In genomic region chr9:135480942-135481315, GRCh38 we compare ENCODE assay signal across 8 cellular contexts. TPM values are rescaled to one million over a fixed set of nuclear protein-coding genes. Genes with fewer than 3 reads are reported as not detected.
DNase-seq lines count a peak whose midpoint lies in the region; ATAC-seq, FAIRE-seq and TF ChIP-seq lines count a peak whose summit lies in the region.

No MANE protein-coding gene starts in this region.

- TF ChIP-seq POLR2A in stomach (IDR thresholded peaks at IDR 0.05) = no peak

- H3K4me3 Mint-ChIP-seq in T-helper 2 cell treated with Interferon-gamma antibody and Interleukin-4, amounts not matched to agents 5 μg/mL and 100 μg/mL, for 36 hours = peak overlapping the region; percentile 32
- peak overlapping the region; percentile 78 for H3K4me3 Mint-ChIP-seq in astrocyte (ENCODE audit: unreplicated experiment)

- peak overlapping the region; percentile 88 for H2AFZ ChIP-seq in astrocyte (ENCODE audit: low read depth, low read length)

- H3K36me3 ChIP-seq in astrocyte (ENCODE audit: insufficient read depth, low read length) (no peaks in the 10 kb centered on the region), kidney (ENCODE audit: control insufficient read depth in 1 of 2, insufficient read depth in 2 of 2, low read length in 2 of 2) (peaks cover 3 to 12% of the 10 kb centered on the region in 2 donors), stomach (peaks cover 19 to 29% (median 27%) of the 10 kb centered on the region in 4 donors)

- H3K9me3 ChIP-seq in astrocyte (ENCODE audit: insufficient read depth, low read depth, low read length) = no peaks in the 10 kb centered on the region
- no peaks in the 10 kb centered on the region for H3K9me3 ChIP-seq in kidney (ENCODE audit: control insufficient read depth in 1 of 2, low read length in 2 of 2)
- H3K9me3 ChIP-seq in stomach = no peaks in the 10 kb centered on the region

- DNase-seq in T-helper 2 cell treated with Interferon-gamma antibody and Interleukin-4, amounts not matched to agents 5 μg/mL and 100 μg/mL, for 36 hours (ENCODE audit: low spot score) = no peak
- DNase-seq in T-helper 2 cell (no peak), astrocyte (ENCODE audit: low read depth) (no peak), kidney (no peak), stomach (no peak), urothelium cell line (ENCODE audit: low spot score) (no peak)

- peaks cover 44% of the 10 kb centered on the region for H3K27me3 Mint-ChIP-seq in T-helper 2 cell treated with Interferon-gamma antibody and Interleukin-4, amounts not matched to agents 5 μg/mL and 100 μg/mL, for 36 hours (ENCODE audit: low read depth)
- H3K27me3 Mint-ChIP-seq in astrocyte (ENCODE audit: low read depth, unreplicated experiment) = no peaks in the 10 kb centered on the region

- FAIRE-seq in astrocyte (lab: Jason Lieb, UNC) = no peak
- no peak for FAIRE-seq in kidney (lab: Jason Lieb, UNC)
- FAIRE-seq in urothelium cell line (lab: Jason Lieb, UNC) = no peak

- intact Hi-C loops in kidney (cut with DNase I) (no loop called here), stomach (cut with DNase I; ENCODE audit: low total_unique reads) (no loop called here)

- H3K4me1 Mint-ChIP-seq in T-helper 2 cell treated with Interferon-gamma antibody and Interleukin-4, amounts not matched to agents 5 μg/mL and 100 μg/mL, for 36 hours (ENCODE audit: low read depth) = peaks cover 2% of the 10 kb centered on the region
- H3K4me1 Mint-ChIP-seq in astrocyte (ENCODE audit: low read depth, unreplicated experiment) = no peaks in the 10 kb centered on the region

- 26 to 44% (median 29%) methylated on average over 6 to 11 of the region's 11 CpGs for WGBS in stomach, 5 donors

- no peaks in the 10 kb centered on the region for H3K9me3 Mint-ChIP-seq in T-helper 2 cell treated with Interferon-gamma antibody and Interleukin-4, amounts not matched to agents 5 μg/mL and 100 μg/mL, for 36 hours
- H3K9me3 Mint-ChIP-seq in astrocyte (ENCODE audit: unreplicated experiment) = no peaks in the 10 kb centered on the region

- H3K4me1 ChIP-seq in astrocyte (ENCODE audit: insufficient read depth, low read length) (no peaks in the 10 kb centered on the region), kidney (ENCODE audit: control insufficient read depth in 1 of 2, insufficient read depth in 1 of 2, low read depth in 1 of 2, low read length in 2 of 2) (peaks cover 0 to 13% of the 10 kb centered on the region in 2 donors), stomach (peaks cover 10 to 32% (median 27%) of the 10 kb centered on the region in 4 donors)

- peak overlapping the region; percentile 75 for H3K9ac ChIP-seq in astrocyte (ENCODE audit: low read length)
- H3K9ac ChIP-seq in kidney (ENCODE audit: low read length in 2 of 2) = peak overlapping the region in 1 of 2 donors; percentile 51

- peak overlapping the region; percentile 97 for H3K4me2 ChIP-seq in astrocyte (ENCODE audit: low read length)

- H3K27me3 ChIP-seq in astrocyte (ENCODE audit: insufficient read depth, low read length) = no peaks in the 10 kb centered on the region
- peaks cover 0 to 4% (median 0%) of the 10 kb centered on the region in 3 donors for H3K27me3 ChIP-seq in stomach

- no peak overlapping the region for H3K27ac ChIP-seq in astrocyte (ENCODE audit: low read depth, low read length)
- peak overlapping the region; percentile 72 to 80 for H3K27ac ChIP-seq in kidney (ENCODE audit: low read depth in 2 of 2, low read length in 2 of 2)
- peak overlapping the region in 4 of 5 donors; percentile 74 to 93 (median 86) for H3K27ac ChIP-seq in stomach

- H4K20me1 ChIP-seq in astrocyte (ENCODE audit: insufficient read depth, low read length) = peaks cover 6% of the 10 kb centered on the region

- no peak for ATAC-seq in HG03439 (IDR thresholded peaks at IDR 0.05; ENCODE audit: unreplicated experiment)
- no peak for ATAC-seq in GM21528 (IDR thresholded peaks at IDR 0.05; ENCODE audit: low FRiP score, unreplicated experiment)

- no peaks in the 10 kb centered on the region for H3K79me2 ChIP-seq in astrocyte (ENCODE audit: insufficient read depth, low read length)

- TF ChIP-seq CTCF in astrocyte (IDR thresholded peaks at IDR 0.05; ENCODE audit: insufficient read depth, low read depth, low read length) = no peak
- TF ChIP-seq CTCF in kidney (IDR thresholded peaks at IDR 0.05; ENCODE audit: borderline replicate concordance, extremely low read depth, insufficient read depth) = no peak
- no peak for TF ChIP-seq CTCF in stomach (IDR thresholded peaks at IDR 0.05)

- no peak overlapping the region for H3K27ac Mint-ChIP-seq in T-helper 2 cell treated with Interferon-gamma antibody and Interleukin-4, amounts not matched to agents 5 μg/mL and 100 μg/mL, for 36 hours
- no peak overlapping the region for H3K27ac Mint-ChIP-seq in astrocyte (ENCODE audit: unreplicated experiment)

- H3K36me3 Mint-ChIP-seq in T-helper 2 cell treated with Interferon-gamma antibody and Interleukin-4, amounts not matched to agents 5 μg/mL and 100 μg/mL, for 36 hours (ENCODE audit: low read depth) = no peaks in the 10 kb centered on the region
- H3K36me3 Mint-ChIP-seq in astrocyte (ENCODE audit: low read depth, unreplicated experiment) = peaks cover 9% of the 10 kb centered on the region

- TF ChIP-seq EP300 in stomach (IDR thresholded peaks at IDR 0.05) = no peak

- H3K4me3 ChIP-seq in astrocyte (ENCODE audit: insufficient read depth, low read depth, low read length) (peak overlapping the region; percentile 69), kidney (ENCODE audit: low read length in 2 of 2) (peak overlapping the region; percentile 71 to 79), stomach (peak overlapping the region; percentile 75 to 95 (median 86))

RNA-seq across cellular contexts. Expression of gene PPP1R26, which starts 1.3 kb away (rescaled TPM):
- total RNA-seq in astrocyte (10.6 and 11.3 TPM in 2 replicates), kidney (22.0 TPM), stomach (10 to 100 TPM; 11.6 to 22.8 (median 15.4) TPM)
- polyA plus RNA-seq in kidney (ENCODE audit: insufficient read depth, low read depth, low replicate concordance) (10.2 TPM), stomach (1 to 10 TPM; 5.3 to 7.4 (median 6.8) TPM)

RNA-seq across cellular contexts. Expression of gene MRPS2, which starts 19.6 kb away (rescaled TPM):
- total RNA-seq in astrocyte (35.8 and 38.6 TPM in 2 replicates), kidney (29.1 TPM), stomach (10 to 100 TPM in 3 of 5 donors, 1 to 10 TPM in 2; 1.8 to 46.3 (median 36.2) TPM)
- polyA plus RNA-seq in kidney (ENCODE audit: insufficient read depth, low read depth, low replicate concordance) (92.7 TPM), stomach (10 to 100 TPM; 35.7 to 54.7 (median 44.0) TPM)

RNA-seq across cellular contexts. Expression of gene LCN1, which starts 40.3 kb away (rescaled TPM):
- not detected in 2 replicates for total RNA-seq in astrocyte
- not detected for total RNA-seq in kidney
- not detected for polyA plus RNA-seq in kidney (ENCODE audit: insufficient read depth, low read depth, low replicate concordance)
- not detected for total RNA-seq in stomach
- not detected for polyA plus RNA-seq in stomach
